In the genomic region with DNA sequence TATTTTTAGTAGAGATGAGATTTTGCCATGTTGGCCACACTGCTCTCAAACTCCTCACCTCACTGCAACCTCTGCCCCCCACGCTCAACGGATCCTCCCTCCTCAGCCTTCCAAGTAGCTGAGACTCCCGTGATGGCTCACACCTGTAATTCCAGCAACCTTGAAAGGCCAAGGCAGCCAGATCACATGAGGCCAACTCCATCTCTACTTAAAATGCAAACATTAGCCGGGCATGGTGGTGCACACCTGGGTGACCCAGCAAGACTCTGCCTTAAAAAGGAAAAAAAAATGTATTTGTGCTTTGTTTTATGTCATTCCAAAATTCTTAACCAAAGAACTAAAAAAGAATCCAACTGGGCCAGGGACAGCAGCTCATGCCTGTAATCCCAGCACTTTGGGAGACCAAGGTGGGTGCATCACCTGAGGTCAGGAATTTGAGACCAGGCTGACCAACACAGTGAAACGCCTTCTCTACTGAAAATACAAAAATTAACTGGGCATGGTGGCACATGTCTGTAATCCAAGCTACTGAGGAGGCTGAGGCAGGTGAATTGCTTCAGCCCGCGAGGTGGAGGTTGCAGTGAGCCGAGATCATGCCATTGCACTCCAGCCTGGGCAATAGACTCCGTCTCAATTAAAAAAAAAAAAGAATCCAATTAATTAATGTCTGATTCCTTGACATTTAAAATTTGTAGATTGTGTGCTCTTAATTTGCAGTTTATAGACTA, we compare ENCODE assay signal across 14 cellular contexts. TPM values are rescaled to one million over a fixed set of nuclear protein-coding genes. Genes with fewer than 3 reads are reported as not detected.
"Had no signal": no experiment of that assay in that cellular context is flagged by ENCODE, and none has a peak within 500 bp of the region (broad histone marks: within the 10 kb centered on the region; RNA-seq: fewer than 3 reads in every experiment).

No MANE protein-coding gene starts in this region.

RNA-seq across cellular contexts. Expression of gene PRAMEF5, which starts 10.3 kb away (rescaled TPM):
- total RNA-seq: activated B cell treated with CpG ODN at 0.5 μM for 24 hours; activated CD4-positive, alpha-beta memory T cell treated with anti-CD3 and anti-CD28 coated beads for 36 hours; activated T-cell treated with anti-CD3 and anti-CD28 coated beads, Interleukin-2, amount 50 U/mL, for 72 hours; body of pancreas; cerebellum; dorsolateral prefrontal cortex; endodermal cell; esophagus muscularis mucosa; foreskin keratinocyte; gastrocnemius medialis; T-cell; T-helper 2 cell treated with Interferon-gamma antibody and Interleukin-4, amounts not matched to agents 100 ng/mL and 5 ng/mL, for 36 hours had no signal
- polyA plus RNA-seq: adipose tissue, foreskin keratinocyte, SK-N-SH had no signal

RNA-seq across cellular contexts. Expression of gene PRAMEF18, which starts 17.7 kb away (rescaled TPM):
- total RNA-seq: activated B cell treated with CpG ODN at 0.5 μM for 24 hours; activated CD4-positive, alpha-beta memory T cell treated with anti-CD3 and anti-CD28 coated beads for 36 hours; activated T-cell treated with anti-CD3 and anti-CD28 coated beads, Interleukin-2, amount 50 U/mL, for 72 hours; body of pancreas; cerebellum; dorsolateral prefrontal cortex; endodermal cell; esophagus muscularis mucosa; foreskin keratinocyte; gastrocnemius medialis; T-cell; T-helper 2 cell treated with Interferon-gamma antibody and Interleukin-4, amounts not matched to agents 100 ng/mL and 5 ng/mL, for 36 hours had no signal
- polyA plus RNA-seq: adipose tissue, foreskin keratinocyte, SK-N-SH had no signal

RNA-seq across cellular contexts. Expression of gene PRAMEF8, which starts 41.2 kb away (rescaled TPM):
- total RNA-seq: activated B cell treated with CpG ODN at 0.5 μM for 24 hours; activated CD4-positive, alpha-beta memory T cell treated with anti-CD3 and anti-CD28 coated beads for 36 hours; activated T-cell treated with anti-CD3 and anti-CD28 coated beads, Interleukin-2, amount 50 U/mL, for 72 hours; body of pancreas; cerebellum; dorsolateral prefrontal cortex; endodermal cell; esophagus muscularis mucosa; foreskin keratinocyte; gastrocnemius medialis; T-cell; T-helper 2 cell treated with Interferon-gamma antibody and Interleukin-4, amounts not matched to agents 100 ng/mL and 5 ng/mL, for 36 hours had no signal
- polyA plus RNA-seq: adipose tissue, foreskin keratinocyte, SK-N-SH had no signal

RNA-seq across cellular contexts. Expression of gene PRAMEF13, which starts 42.5 kb away (rescaled TPM):
- total RNA-seq: activated B cell treated with CpG ODN at 0.5 μM for 24 hours; activated CD4-positive, alpha-beta memory T cell treated with anti-CD3 and anti-CD28 coated beads for 36 hours; activated T-cell treated with anti-CD3 and anti-CD28 coated beads, Interleukin-2, amount 50 U/mL, for 72 hours; body of pancreas; cerebellum; dorsolateral prefrontal cortex; endodermal cell; esophagus muscularis mucosa; foreskin keratinocyte; gastrocnemius medialis; T-cell; T-helper 2 cell treated with Interferon-gamma antibody and Interleukin-4, amounts not matched to agents 100 ng/mL and 5 ng/mL, for 36 hours had no signal
- polyA plus RNA-seq: adipose tissue, foreskin keratinocyte, SK-N-SH had no signal

RNA-seq across cellular contexts. Expression of gene PRAMEF33, which starts 59.6 kb away (rescaled TPM):
- total RNA-seq: activated B cell treated with CpG ODN at 0.5 μM for 24 hours; activated CD4-positive, alpha-beta memory T cell treated with anti-CD3 and anti-CD28 coated beads for 36 hours; activated T-cell treated with anti-CD3 and anti-CD28 coated beads, Interleukin-2, amount 50 U/mL, for 72 hours; body of pancreas; cerebellum; dorsolateral prefrontal cortex; endodermal cell; esophagus muscularis mucosa; foreskin keratinocyte; gastrocnemius medialis; T-cell; T-helper 2 cell treated with Interferon-gamma antibody and Interleukin-4, amounts not matched to agents 100 ng/mL and 5 ng/mL, for 36 hours had no signal
- polyA plus RNA-seq: adipose tissue, foreskin keratinocyte, SK-N-SH had no signal
